In the genomic region with DNA sequence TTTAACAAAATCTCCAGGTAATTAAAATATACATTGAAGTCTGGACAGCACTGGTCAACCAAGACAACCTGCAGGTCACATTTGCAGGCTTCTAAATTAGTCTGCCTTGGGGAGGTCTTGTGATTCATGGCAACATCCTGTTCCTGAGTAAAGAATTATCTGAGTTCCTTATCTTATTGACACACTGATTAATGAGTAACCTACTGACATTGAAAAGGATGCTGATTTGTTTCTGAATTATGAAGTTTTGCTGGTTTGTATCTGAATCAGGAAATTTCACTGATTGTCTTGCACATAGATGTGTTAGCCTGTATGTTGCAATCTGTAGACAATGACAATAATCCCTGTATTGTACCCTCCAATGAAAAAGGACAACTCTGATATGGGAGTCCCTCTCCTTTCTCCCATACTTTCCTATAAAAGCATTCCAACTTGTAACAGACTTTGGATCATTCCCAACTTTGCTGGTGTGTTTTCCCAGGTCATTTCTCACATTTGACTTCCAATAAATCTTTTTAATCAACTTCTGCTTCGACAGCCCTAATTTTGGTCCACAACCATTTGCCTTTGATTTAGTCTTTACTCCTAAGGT, we compare ENCODE assay signal across 15 cellular contexts.
A peak's percentile ranks its signal among the peaks of the same experiment; 100 is the strongest.
DNase-seq lines count a peak whose midpoint lies in the region; ATAC-seq, FAIRE-seq and TF ChIP-seq lines count a peak whose summit lies in the region.
"Had no signal": no experiment of that assay in that cellular context is flagged by ENCODE, and none has a peak within 500 bp of the region (broad histone marks: within the 10 kb centered on the region; RNA-seq: fewer than 3 reads in every experiment).

No MANE protein-coding gene starts in this region.

- H3K4me2 ChIP-seq in astrocyte (ENCODE audit: low read length), result no peak overlapping the region

- no peak overlapping the region for H3K9ac ChIP-seq in astrocyte (ENCODE audit: low read length)

- no peaks in the 10 kb centered on the region for H3K9me3 ChIP-seq in astrocyte (ENCODE audit: insufficient read depth, low read depth, low read length)
- H3K9me3 ChIP-seq in small intestine (ENCODE audit: control insufficient read depth, low read depth), result no peaks in the 10 kb centered on the region
- H3K9me3 ChIP-seq: BE2C, SJSA1 had no signal

- H2AFZ ChIP-seq in astrocyte (ENCODE audit: low read depth, low read length), result no peak overlapping the region

- no peaks in the 10 kb centered on the region for H3K4me1 Mint-ChIP-seq in astrocyte (ENCODE audit: low read depth, unreplicated experiment)
- H3K4me1 Mint-ChIP-seq: CD4-positive, alpha-beta memory T cell had no signal

- no peaks in the 10 kb centered on the region for H3K27me3 Mint-ChIP-seq in astrocyte (ENCODE audit: low read depth, unreplicated experiment)

- no peaks in the 10 kb centered on the region for H3K9me3 Mint-ChIP-seq in astrocyte (ENCODE audit: unreplicated experiment)

- H3K27me3 ChIP-seq in astrocyte (ENCODE audit: insufficient read depth, low read length) (no peaks in the 10 kb centered on the region), small intestine (ENCODE audit: control insufficient read depth in 2 of 2, insufficient read depth in 2 of 2, low read length in 2 of 2) (no peaks in the 10 kb centered on the region)
- H3K27me3 ChIP-seq: BE2C, SJSA1 had no signal

- DNase-seq in ELR (ENCODE audit: low read depth) (peak; percentile 6), astrocyte (ENCODE audit: low read depth) (peak; percentile 10), kidney tubule cell (ENCODE audit: low spot score) (peak; percentile 78), small intestine (peak; percentile 22), GM20000 (ENCODE audit: low spot score) (no peak), NCI-H2029 (lab: John Stamatoyannopoulos, UW) (no peak)
- DNase-seq: BE2C; CD4-positive, alpha-beta memory T cell; H9; NCI-H1436; NCI-H2081; NCI-H510A treated with DMSO at 0.1 percent for 48 hours had no signal

- no peak overlapping the region for H3K27ac Mint-ChIP-seq in astrocyte (ENCODE audit: unreplicated experiment)
- H3K27ac Mint-ChIP-seq: H9 had no signal

- no peaks in the 10 kb centered on the region for H3K79me2 ChIP-seq in astrocyte (ENCODE audit: insufficient read depth, low read length)

- no peak overlapping the region for H3K4me3 Mint-ChIP-seq in astrocyte (ENCODE audit: unreplicated experiment)
- H3K4me3 Mint-ChIP-seq: CD4-positive, alpha-beta memory T cell; H9 had no signal

- H3K27ac ChIP-seq in astrocyte (ENCODE audit: low read depth, low read length) (no peak overlapping the region), small intestine (ENCODE audit: low read depth in 1 of 2, low read length in 1 of 2) (no peak overlapping the region)
- H3K27ac ChIP-seq: RWPE1, SJSA1 had no signal

- H3K4me1 ChIP-seq in astrocyte (ENCODE audit: insufficient read depth, low read length) (no peaks in the 10 kb centered on the region), small intestine (ENCODE audit: control insufficient read depth in 2 of 2, insufficient read depth in 1 of 2, low read depth in 1 of 2, low read length in 1 of 2) (no peaks in the 10 kb centered on the region)
- H3K4me1 ChIP-seq: SJSA1 had no signal

- no peaks in the 10 kb centered on the region for H4K20me1 ChIP-seq in astrocyte (ENCODE audit: insufficient read depth, low read length)

- no peak for ATAC-seq in HG03159 (IDR thresholded peaks at IDR 0.05; ENCODE audit: unreplicated experiment)

- no peak for FAIRE-seq in astrocyte (lab: Jason Lieb, UNC)
- FAIRE-seq in small intestine (lab: Jason Lieb, UNC), result no peak

- TF ChIP-seq CTCF in astrocyte (IDR thresholded peaks at IDR 0.05; ENCODE audit: insufficient read depth, low read depth, low read length), result no peak
- no peak for TF ChIP-seq CTCF in GM20000 (IDR thresholded peaks at IDR 0.05; ENCODE audit: extremely low read depth, missing control alignments)

- no peaks in the 10 kb centered on the region for H3K36me3 ChIP-seq in astrocyte (ENCODE audit: insufficient read depth, low read length)
- no peaks in the 10 kb centered on the region for H3K36me3 ChIP-seq in small intestine (ENCODE audit: control insufficient read depth in 2 of 2, insufficient read depth in 2 of 2, low read length in 2 of 2)
- H3K36me3 ChIP-seq: BE2C, SJSA1 had no signal

- H3K4me3 ChIP-seq in astrocyte (ENCODE audit: insufficient read depth, low read depth, low read length) (no peak overlapping the region), small intestine (ENCODE audit: low read depth in 1 of 2, low read length in 2 of 2) (no peak overlapping the region)
- H3K4me3 ChIP-seq: SJSA1 had no signal

- peaks cover under 1% of the 10 kb centered on the region for H3K36me3 Mint-ChIP-seq in astrocyte (ENCODE audit: low read depth, unreplicated experiment)
- H3K36me3 Mint-ChIP-seq: CD4-positive, alpha-beta memory T cell had no signal

- WGBS in small intestine, 3 donors, result 3 to 46% (median 29%) methylated on average over 1 of the region's 1 CpG

Comparison
In these comparisons a context has a peak if more than half of its experiments do, and no peak if none do; other contexts are left out.
1. DNase-seq: peak in ELR (single experiment), astrocyte (single experiment), kidney tubule cell (single experiment) and small intestine (single experiment); none in GM20000 (single experiment) and NCI-H2029 (single experiment).